In genomic region chr20:1539816-1540215, GRCh38 we compare ENCODE assay signal across 18 cellular contexts. TPM values are rescaled to one million over a fixed set of nuclear protein-coding genes. Genes with fewer than 3 reads are reported as not detected.
"Had no signal": no experiment of that assay in that cellular context is flagged by ENCODE, and none has a peak within 500 bp of the region (broad histone marks: within the 10 kb centered on the region; RNA-seq: fewer than 3 reads in every experiment).

No MANE protein-coding gene starts in this region.

- H3K27ac ChIP-seq: coronary artery, dorsolateral prefrontal cortex had no signal

- H3K4me3 Mint-ChIP-seq: immature natural killer cell; naive thymus-derived CD4-positive, alpha-beta T cell; nephron progenitor cell had no signal

- DNase-seq: dorsolateral prefrontal cortex; effector CD8-positive, alpha-beta T cell; immature natural killer cell; kidney; left colon; left ventricle myocardium superior; naive thymus-derived CD4-positive, alpha-beta T cell; nephron progenitor cell; posterior cingulate gyrus; right cardiac atrium; small intestine; stimulated activated CD4-positive, alpha-beta T cell treated with anti-CD3 and anti-CD28 coated beads, Interleukin-12 subunit alpha, Interleukin-12 subunit beta, amount 100 ng/mL, for 4 hours; stimulated activated naive CD4-positive, alpha-beta T cell treated with Interleukin-2 at 50 U/mL for 16 hours had no signal

- H3K27me3 ChIP-seq: dorsolateral prefrontal cortex had no signal

- H3K27ac Mint-ChIP-seq: immature natural killer cell, nephron progenitor cell had no signal

- ATAC-seq: esophagus mucosa; left colon; left ventricle myocardium superior; naive thymus-derived CD4-positive, alpha-beta T cell; right cardiac atrium had no signal

- H3K36me3 Mint-ChIP-seq: immature natural killer cell had no signal

- H3K4me3 ChIP-seq: coronary artery, dorsolateral prefrontal cortex, lung had no signal

- H3K9me3 Mint-ChIP-seq: immature natural killer cell, nephron progenitor cell had no signal

- H3K4me1 Mint-ChIP-seq: immature natural killer cell, nephron progenitor cell had no signal

RNA-seq across cellular contexts. Expression of gene SIRPD, which starts 17.7 kb away (rescaled TPM):
- total RNA-seq: chondrocyte, esophagus mucosa, left colon, left ventricle myocardium superior, osteoblast, right cardiac atrium had no signal

RNA-seq across cellular contexts. Expression of gene SIRPB2, which starts 48.6 kb away (rescaled TPM):
- total RNA-seq: chondrocyte had no signal
